10 cellular contexts compared by ENCODE assay signal in genomic region chr12:2163172-2163927, GRCh38.
DNase-seq lines count a peak whose midpoint lies in the region; ATAC-seq and TF ChIP-seq lines count a peak whose summit lies in the region.
"Had no signal": no experiment of that assay in that cellular context is flagged by ENCODE, and none has a peak within 500 bp of the region (broad histone marks: within the 10 kb centered on the region; RNA-seq: fewer than 3 reads in every experiment).

No MANE protein-coding gene starts in this region.

- intact Hi-C loops in left colon (cut with DNase I, micrococcal nuclease), result no loop called here

- H3K4me3 ChIP-seq in cardiac fibroblast (replicated peaks in 1 of 2; ENCODE audit: low read depth in 2 of 2, low read length in 2 of 2), result no peak overlapping the region
- peak overlapping the region in 1 of 3 donors; percentile 12 for H3K4me3 ChIP-seq in skeletal muscle tissue (ENCODE audit: low read length in 3 of 3)

- peaks cover 7 to 25% (median 13%) of the 10 kb centered on the region in 3 donors for H3K4me1 ChIP-seq in skeletal muscle tissue (ENCODE audit: control insufficient read depth in 3 of 3, insufficient read depth in 3 of 3, low read length in 3 of 3)

- no peaks in the 10 kb centered on the region for H3K27me3 ChIP-seq in skeletal muscle tissue (ENCODE audit: control insufficient read depth in 3 of 3, insufficient read depth in 3 of 3, low read length in 3 of 3)

- peaks cover 3 to 9% (median 5%) of the 10 kb centered on the region in 3 donors for H3K9me3 ChIP-seq in skeletal muscle tissue (ENCODE audit: control insufficient read depth in 3 of 3, low read length in 3 of 3)

- peak; percentile 93 for ATAC-seq in left colon

- DNase-seq in GM03348 (ENCODE audit: low spot score) (peak; percentile 94), cardiac fibroblast (ENCODE audit: low read depth in 2 of 2) (peak; percentile 89 to 98), left colon (peak; percentile 94), cerebellar cortex (ENCODE audit: low spot score) (no peak), NCI-H1436 (lab: John Stamatoyannopoulos, UW) (no peak)
- no peak for DNase-seq in activated T-cell treated with anti-CD3 and anti-CD28 coated beads, Interleukin-2, amount 50 U/mL, for 48 hours
- no peak for DNase-seq in stimulated activated naive CD4-positive, alpha-beta T cell treated with Interleukin-2 at 50 U/mL for 16 hours (lab: John Stamatoyannopoulos, UW)
- DNase-seq: erythroblast, NCI-H524 had no signal

- no peak for TF ChIP-seq CTCF in cardiac fibroblast (IDR thresholded peaks at IDR 0.05; ENCODE audit: low read depth, low read length)

- peak overlapping the region; percentile 59 for H3K27ac ChIP-seq in skeletal muscle tissue (ENCODE audit: low read depth, low read length)

- H3K36me3 ChIP-seq in skeletal muscle tissue (ENCODE audit: control insufficient read depth in 3 of 3, insufficient read depth in 3 of 3, low read length in 3 of 3), result no peaks in the 10 kb centered on the region

- no peak overlapping the region for H3K9ac ChIP-seq in skeletal muscle tissue (ENCODE audit: low read depth in 1 of 3, low read length in 3 of 3)

Comparison
In these comparisons a context has a peak if more than half of its experiments do, and no peak if none do; other contexts are left out.
1. DNase-seq: peak in GM03348 (single experiment), cardiac fibroblast (2 of 2) and left colon (2 of 2); none in cerebellar cortex (single experiment), activated T-cell treated with anti-CD3 and anti-CD28 coated beads, Interleukin-2, amount 50 U/mL, for 48 hours (0 of 2), NCI-H1436 (single experiment) and stimulated activated naive CD4-positive, alpha-beta T cell treated with Interleukin-2 at 50 U/mL for 16 hours (single experiment).